ENCODE assay signal across 9 cellular contexts in the genomic region with DNA sequence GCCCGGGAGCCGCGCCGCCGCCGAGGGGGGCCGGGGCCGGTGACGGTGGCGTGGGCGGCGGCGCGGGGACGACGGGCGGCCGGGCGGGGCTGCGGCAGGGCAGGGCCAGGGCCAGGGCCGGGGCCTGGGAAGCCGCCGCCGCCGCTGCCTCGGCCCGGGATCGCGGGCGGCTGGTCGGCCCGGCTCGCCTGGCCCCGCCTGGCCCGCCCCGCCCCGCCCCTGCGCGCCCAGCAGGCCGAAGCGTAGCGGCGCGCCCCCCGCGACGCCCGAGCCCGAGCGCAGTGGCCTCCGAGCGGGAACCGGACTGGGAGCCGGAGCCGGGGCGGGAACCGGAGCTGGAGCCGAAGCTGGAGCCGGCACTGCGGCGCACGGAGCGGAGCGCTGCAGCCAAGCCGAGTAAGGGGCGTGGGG. TPM values are rescaled to one million over a fixed set of nuclear protein-coding genes. Genes with fewer than 3 reads are reported as not detected.
DNase-seq lines count a peak whose midpoint lies in the region; ATAC-seq, FAIRE-seq and TF ChIP-seq lines count a peak whose summit lies in the region.
"Had no signal": no experiment of that assay in that cellular context is flagged by ENCODE, and none has a peak within 500 bp of the region (broad histone marks: within the 10 kb centered on the region; RNA-seq: fewer than 3 reads in every experiment).

A gene with protein sequence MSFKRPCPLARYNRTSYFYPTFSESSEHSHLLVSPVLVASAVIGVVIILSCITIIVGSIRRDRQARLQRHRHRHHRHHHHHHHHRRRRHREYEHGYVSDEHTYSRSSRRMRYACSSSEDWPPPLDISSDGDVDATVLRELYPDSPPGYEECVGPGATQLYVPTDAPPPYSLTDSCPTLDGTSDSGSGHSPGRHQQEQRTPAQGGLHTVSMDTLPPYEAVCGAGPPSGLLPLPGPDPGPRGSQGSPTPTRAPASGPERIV (plus strand): TSS at position 260 of the 411 bp plus-strand sequence. CDS start 10,382 bp downstream, outside the sequence.

- H3K9me3 ChIP-seq in uterus (no peaks in the 10 kb centered on the region), small intestine (ENCODE audit: control insufficient read depth, low read depth) (no peaks in the 10 kb centered on the region)
- H3K9me3 ChIP-seq: adrenal gland had no signal

- FAIRE-seq in small intestine (lab: Jason Lieb, UNC), result no peak

- peaks cover 80% of the 10 kb centered on the region for H3K27me3 Mint-ChIP-seq in central memory CD8-positive, alpha-beta T cell

- no peak within 1 kb of the TSS for H3K27ac Mint-ChIP-seq in central memory CD8-positive, alpha-beta T cell (ENCODE audit: low read depth)

- 0% methylated on average over 4 of the region's 66 CpGs; no CpG with 5 or more reads in 1 of the 2 donors for WGBS in lower leg skin, 2 donors
- 0 to 1% (median 0%) methylated on average over 3 to 66 of the region's 66 CpGs for WGBS in small intestine, 3 donors

- H3K4me1 Mint-ChIP-seq in central memory CD8-positive, alpha-beta T cell, result peaks cover 5% of the 10 kb centered on the region

- DNase-seq in HFF-Myc (ENCODE audit: extremely low read depth, low read depth) (no peak), lower leg skin (ENCODE audit: low spot score in 2 of 2) (peak in 1 of 2 donors; percentile 75), uterus (no peak), small intestine (no peak), SIG-M5 treated with dmso at 0.1 percent for 504 hours (lab: John Stamatoyannopoulos, UW; ENCODE audit: unreplicated experiment) (no peak), NCI-H1694 (lab: John Stamatoyannopoulos, UW) (no peak)
- DNase-seq in central memory CD8-positive, alpha-beta T cell (ENCODE audit: low spot score in 2 of 2), result no peak

- TF ChIP-seq CTCF in HFF-Myc (IDR thresholded peaks at IDR 0.05; ENCODE audit: low read depth, low read length, missing control alignments) (no peak), lower leg skin (IDR thresholded peaks at IDR 0.05) (no peak), uterus (IDR thresholded peaks at IDR 0.05) (no peak)

- H3K4me1 ChIP-seq in ACC112 (ENCODE audit: control insufficient read depth, insufficient read depth, low read length, unreplicated experiment) (no peaks in the 10 kb centered on the region), uterus (peaks cover 0 to 8% of the 10 kb centered on the region in 2 donors), small intestine (ENCODE audit: control insufficient read depth in 2 of 2, insufficient read depth in 1 of 2, low read depth in 1 of 2, low read length in 1 of 2) (no peaks in the 10 kb centered on the region)

- no peaks in the 10 kb centered on the region for H3K9me3 Mint-ChIP-seq in central memory CD8-positive, alpha-beta T cell

- TF ChIP-seq POLR2A in lower leg skin (IDR thresholded peaks at IDR 0.05) (no peak), uterus (IDR thresholded peaks at IDR 0.05) (no peak)

- H3K27me3 ChIP-seq in ACC112 (ENCODE audit: insufficient read depth, low read length) (peaks cover 53% of the 10 kb centered on the region), uterus (peaks cover 8 to 9% of the 10 kb centered on the region in 2 donors), small intestine (ENCODE audit: control insufficient read depth in 2 of 2, insufficient read depth in 2 of 2, low read length in 2 of 2) (peaks cover 12 to 24% of the 10 kb centered on the region in 2 donors)

- H3K36me3 Mint-ChIP-seq in central memory CD8-positive, alpha-beta T cell (ENCODE audit: insufficient read depth), result peaks cover 1% of the 10 kb centered on the region

- intact Hi-C loops in lower leg skin (cut with DNase I; ENCODE audit: low total_unique reads) (no loop called here), uterus (cut with DNase I; ENCODE audit: low total_unique reads) (no loop called here)

- no peak within 1 kb of the TSS for H3K27ac ChIP-seq in ACC112 (ENCODE audit: low read depth, low read length)
- H3K27ac ChIP-seq in uterus, result no peak within 1 kb of the TSS
- H3K27ac ChIP-seq in small intestine (ENCODE audit: low read depth in 1 of 2, low read length in 1 of 2), result no peak within 1 kb of the TSS
- H3K27ac ChIP-seq: adrenal gland had no signal

- peak within 1 kb of the TSS; percentile 36 for H3K4me3 Mint-ChIP-seq in central memory CD8-positive, alpha-beta T cell

- no peaks in the 10 kb centered on the region for H3K79me2 ChIP-seq in ACC112 (ENCODE audit: control insufficient read depth, insufficient read depth, low read length, unreplicated experiment)

- H2AFZ ChIP-seq in ACC112 (ENCODE audit: low read length, unreplicated experiment), result no peak within 1 kb of the TSS

- ATAC-seq in central memory CD8-positive, alpha-beta T cell (replicated peaks; ENCODE audit: extremely low read depth, poor library complexity, severe bottlenecking), result peak; percentile 24

- H3K4me3 ChIP-seq in ACC112 (ENCODE audit: low read depth, low read length) (peak within 1 kb of the TSS; percentile 72), HFF-Myc (replicated peaks; ENCODE audit: low read depth, low read length) (peak within 1 kb of the TSS; percentile 19; the same call in 1 of the 2 replicates), lower leg skin (ENCODE audit: low read depth, poor library complexity, severe bottlenecking) (peak within 1 kb of the TSS; percentile 4), uterus (peak within 1 kb of the TSS; percentile 8 to 27), small intestine (ENCODE audit: low read depth in 1 of 2, low read length in 2 of 2) (peak within 1 kb of the TSS in 1 of 2 donors; percentile 50)

- H3K36me3 ChIP-seq in ACC112 (ENCODE audit: insufficient read depth, low read length) (no peaks in the 10 kb centered on the region), uterus (no peaks in the 10 kb centered on the region), small intestine (ENCODE audit: control insufficient read depth in 2 of 2, insufficient read depth in 2 of 2, low read length in 2 of 2) (no peaks in the 10 kb centered on the region)
- H3K36me3 ChIP-seq: adrenal gland had no signal

RNA-seq across cellular contexts. Expression of the gene that starts here (rescaled TPM):
- total RNA-seq in lower leg skin (1 to 10 TPM in 2 of 4 donors, under 1 TPM in 1, not detected in 1; 0.72 to 3.9 (median 2.9) TPM), uterus (1 to 10 TPM in 1 of 4 donors, under 1 TPM in 1, not detected in 2; 0.52 to 3.9 TPM)
- polyA plus RNA-seq in small intestine, result under 1 TPM in 1 of 3 donors, not detected in 2; 0.64 TPM
